Comparison of ENCODE assay signal across 1 cellular context in the genomic region with DNA sequence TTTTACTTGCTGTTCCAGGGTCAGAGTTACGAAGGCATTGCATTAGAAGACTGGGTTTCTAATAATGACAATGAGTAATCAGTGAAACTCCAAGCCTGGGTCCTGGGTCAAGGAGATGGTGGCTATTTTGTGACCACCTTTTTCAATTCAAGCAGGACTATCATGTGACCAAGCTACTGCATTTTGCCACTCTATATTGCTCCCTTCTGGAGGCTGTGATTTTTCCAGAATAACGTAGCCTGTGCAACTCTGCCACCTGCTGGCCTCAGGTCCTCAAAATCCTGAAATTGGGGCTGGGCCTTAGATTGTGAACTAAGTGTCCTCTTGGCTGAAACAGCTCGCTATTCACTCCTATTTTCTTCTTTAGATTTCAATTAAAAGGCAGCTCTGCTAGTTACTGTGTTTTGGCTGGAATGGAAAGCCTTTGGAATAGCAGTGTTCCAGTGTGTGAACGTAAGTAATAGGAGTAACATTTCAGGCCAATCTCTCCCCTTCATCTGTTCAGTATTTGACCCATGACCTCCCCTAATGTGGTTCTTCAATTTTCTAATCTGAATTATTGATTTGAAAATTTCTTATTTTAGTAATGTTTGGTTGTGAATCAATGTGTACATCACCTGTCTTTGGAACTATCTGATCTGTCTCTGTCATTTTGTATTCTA.
A peak's percentile ranks its signal among the peaks of the same experiment; 100 is the strongest.
TF ChIP-seq lines count a peak whose summit lies in the region.

No MANE protein-coding gene starts in this region.

TF ChIP-seq in K562, 482 proteins besides CTCF, POLR2A, EP300 and RAD21 (continued from another document):
- TF ChIP-seq, protein P1, sequence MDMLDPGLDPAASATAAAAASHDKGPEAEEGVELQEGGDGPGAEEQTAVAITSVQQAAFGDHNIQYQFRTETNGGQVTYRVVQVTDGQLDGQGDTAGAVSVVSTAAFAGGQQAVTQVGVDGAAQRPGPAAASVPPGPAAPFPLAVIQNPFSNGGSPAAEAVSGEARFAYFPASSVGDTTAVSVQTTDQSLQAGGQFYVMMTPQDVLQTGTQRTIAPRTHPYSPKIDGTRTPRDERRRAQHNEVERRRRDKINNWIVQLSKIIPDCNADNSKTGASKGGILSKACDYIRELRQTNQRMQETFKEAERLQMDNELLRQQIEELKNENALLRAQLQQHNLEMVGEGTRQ (CRISPR knock-in tag; IDR thresholded peaks at IDR 0.05) = peak; percentile 60
- TF ChIP-seq ZNF3 (CRISPR knock-in tag; IDR thresholded peaks at IDR 0.05) (no peak), HDGF (IDR thresholded peaks at IDR 0.05) (no peak), HNRNPL (IDR thresholded peaks at IDR 0.05; ENCODE audit: low read depth, low read length) (no peak), ZKSCAN8 (CRISPR knock-in tag; IDR thresholded peaks at IDR 0.05) (no peak), RFX5 (IDR thresholded peaks at IDR 0.05; ENCODE audit: low read depth, low read length) (no peak), EHMT2 (IDR thresholded peaks at IDR 0.05) (no peak), MTF1 (CRISPR knock-in tag; IDR thresholded peaks at IDR 0.05; ENCODE audit: borderline replicate concordance) (no peak), MTA2 (IDR thresholded peaks at IDR 0.05; ENCODE audit: low read depth) (no peak), POLR3G (IDR thresholded peaks at IDR 0.05; ENCODE audit: extremely low read depth, insufficient read length, insufficient replicate concordance) (no peak), ZNF282 (CRISPR knock-in tag; IDR thresholded peaks at IDR 0.05) (no peak), CHD2 (IDR thresholded peaks at IDR 0.05; ENCODE audit: low read depth, low read length) (no peak), NR2C1 (IDR thresholded peaks at IDR 0.05) (peak; percentile 52; the same call in 1 of the 2 replicates), NR2C1 (tag; IDR thresholded peaks at IDR 0.05) (peak; percentile 11; the same call in 1 of the 2 replicates), CHD4 (IDR thresholded peaks at IDR 0.05; ENCODE audit: insufficient read depth, insufficient replicate concordance, low read depth, low read length, poor library complexity, severe bottlenecking) (no peak), ESRRA (IDR thresholded peaks at IDR 0.05; ENCODE audit: borderline replicate concordance, low read depth) (no peak), ZNF316 (IDR thresholded peaks at IDR 0.05) (no peak), BRD4 (IDR thresholded peaks at IDR 0.05) (no peak), CEBPB (tag; IDR thresholded peaks at IDR 0.05) (no peak), BACH1 (tag; IDR thresholded peaks at IDR 0.05) (no peak)
- TF ChIP-seq, protein P2, sequence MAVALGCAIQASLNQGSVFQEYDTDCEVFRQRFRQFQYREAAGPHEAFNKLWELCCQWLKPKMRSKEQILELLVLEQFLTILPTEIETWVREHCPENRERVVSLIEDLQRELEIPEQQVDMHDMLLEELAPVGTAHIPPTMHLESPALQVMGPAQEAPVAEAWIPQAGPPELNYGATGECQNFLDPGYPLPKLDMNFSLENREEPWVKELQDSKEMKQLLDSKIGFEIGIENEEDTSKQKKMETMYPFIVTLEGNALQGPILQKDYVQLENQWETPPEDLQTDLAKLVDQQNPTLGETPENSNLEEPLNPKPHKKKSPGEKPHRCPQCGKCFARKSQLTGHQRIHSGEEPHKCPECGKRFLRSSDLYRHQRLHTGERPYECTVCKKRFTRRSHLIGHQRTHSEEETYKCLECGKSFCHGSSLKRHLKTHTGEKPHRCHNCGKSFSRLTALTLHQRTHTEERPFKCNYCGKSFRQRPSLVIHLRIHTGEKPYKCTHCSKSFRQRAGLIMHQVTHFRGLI (CRISPR knock-in tag; IDR thresholded peaks at IDR 0.05) = no peak
- TF ChIP-seq, protein P3, sequence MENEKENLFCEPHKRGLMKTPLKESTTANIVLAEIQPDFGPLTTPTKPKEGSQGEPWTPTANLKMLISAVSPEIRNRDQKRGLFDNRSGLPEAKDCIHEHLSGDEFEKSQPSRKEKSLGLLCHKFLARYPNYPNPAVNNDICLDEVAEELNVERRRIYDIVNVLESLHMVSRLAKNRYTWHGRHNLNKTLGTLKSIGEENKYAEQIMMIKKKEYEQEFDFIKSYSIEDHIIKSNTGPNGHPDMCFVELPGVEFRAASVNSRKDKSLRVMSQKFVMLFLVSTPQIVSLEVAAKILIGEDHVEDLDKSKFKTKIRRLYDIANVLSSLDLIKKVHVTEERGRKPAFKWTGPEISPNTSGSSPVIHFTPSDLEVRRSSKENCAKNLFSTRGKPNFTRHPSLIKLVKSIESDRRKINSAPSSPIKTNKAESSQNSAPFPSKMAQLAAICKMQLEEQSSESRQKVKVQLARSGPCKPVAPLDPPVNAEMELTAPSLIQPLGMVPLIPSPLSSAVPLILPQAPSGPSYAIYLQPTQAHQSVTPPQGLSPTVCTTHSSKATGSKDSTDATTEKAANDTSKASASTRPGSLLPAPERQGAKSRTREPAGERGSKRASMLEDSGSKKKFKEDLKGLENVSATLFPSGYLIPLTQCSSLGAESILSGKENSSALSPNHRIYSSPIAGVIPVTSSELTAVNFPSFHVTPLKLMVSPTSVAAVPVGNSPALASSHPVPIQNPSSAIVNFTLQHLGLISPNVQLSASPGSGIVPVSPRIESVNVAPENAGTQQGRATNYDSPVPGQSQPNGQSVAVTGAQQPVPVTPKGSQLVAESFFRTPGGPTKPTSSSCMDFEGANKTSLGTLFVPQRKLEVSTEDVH (IDR thresholded peaks at IDR 0.05; ENCODE audit: low read depth, partially characterized antibody) = no peak
- TF ChIP-seq, protein P4, sequence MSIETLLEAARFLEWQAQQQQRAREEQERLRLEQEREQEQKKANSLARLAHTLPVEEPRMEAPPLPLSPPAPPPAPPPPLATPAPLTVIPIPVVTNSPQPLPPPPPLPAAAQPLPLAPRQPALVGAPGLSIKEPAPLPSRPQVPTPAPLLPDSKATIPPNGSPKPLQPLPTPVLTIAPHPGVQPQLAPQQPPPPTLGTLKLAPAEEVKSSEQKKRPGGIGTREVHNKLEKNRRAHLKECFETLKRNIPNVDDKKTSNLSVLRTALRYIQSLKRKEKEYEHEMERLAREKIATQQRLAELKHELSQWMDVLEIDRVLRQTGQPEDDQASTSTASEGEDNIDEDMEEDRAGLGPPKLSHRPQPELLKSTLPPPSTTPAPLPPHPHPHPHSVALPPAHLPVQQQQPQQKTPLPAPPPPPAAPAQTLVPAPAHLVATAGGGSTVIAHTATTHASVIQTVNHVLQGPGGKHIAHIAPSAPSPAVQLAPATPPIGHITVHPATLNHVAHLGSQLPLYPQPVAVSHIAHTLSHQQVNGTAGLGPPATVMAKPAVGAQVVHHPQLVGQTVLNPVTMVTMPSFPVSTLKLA (conservative IDR thresholded peaks at IDR 0.05) = no peak
TF ChIP-seq in K562: peak in this region for 32.
